ENCODE assay signal across 15 cellular contexts in genomic region chr15:98875309-98875708, GRCh38.
DNase-seq lines count a peak whose midpoint lies in the region; ATAC-seq and TF ChIP-seq lines count a peak whose summit lies in the region.
"Had no signal": no experiment of that assay in that cellular context is flagged by ENCODE, and none has a peak within 500 bp of the region (broad histone marks: within the 10 kb centered on the region; RNA-seq: fewer than 3 reads in every experiment).

No MANE protein-coding gene starts in this region.

- no peak for ATAC-seq in HG03139 (IDR thresholded peaks at IDR 0.05; ENCODE audit: unreplicated experiment)
- ATAC-seq: activated CD4-positive, alpha-beta T cell treated with anti-CD3 and anti-CD28 coated beads for 36 hours had no signal

- TF ChIP-seq CTCF in fibroblast of mammary gland (conservative IDR thresholded peaks at IDR 0.05; ENCODE audit: control insufficient read depth, insufficient read depth, low read depth, low read length): no peak
- TF ChIP-seq CTCF in smooth muscle cell (IDR thresholded peaks at IDR 0.05; ENCODE audit: borderline replicate concordance, insufficient read depth, poor library complexity, severe bottlenecking): no peak
- no peak for TF ChIP-seq CTCF in WERI-Rb-1 (IDR thresholded peaks at IDR 0.05; ENCODE audit: low read depth, low read length)

- peak; percentile 18 for DNase-seq in GF-D8 (lab: John Stamatoyannopoulos, UW)
- DNase-seq in SK-MEL-5 (ENCODE audit: low read depth, low spot score): peak; percentile 89
- peak; percentile 54 for DNase-seq in fibroblast of mammary gland (ENCODE audit: low read depth)
- DNase-seq in smooth muscle cell (lab: John Stamatoyannopoulos, UW; ENCODE audit: unreplicated experiment): no peak
- DNase-seq in DMS 273 treated with DMSO at 0.1 percent for 48 hours (lab: John Stamatoyannopoulos, UW): no peak
- no peak for DNase-seq in WERI-Rb-1
- DNase-seq in NCI-H2227 (lab: John Stamatoyannopoulos, UW; ENCODE audit: unreplicated experiment): no peak
- DNase-seq: activated CD4-positive, alpha-beta T cell treated with anti-CD3 and anti-CD28 coated beads for 36 hours; H7; MV-4-11; psoas muscle; stimulated activated CD4-positive, alpha-beta T cell treated with anti-CD3 and anti-CD28 coated beads, Interleukin-4, amount 100 ng/mL, for 24 hours; T-helper 1 cell had no signal

- H3K27me3 ChIP-seq in smooth muscle cell (ENCODE audit: low read depth) (no peaks in the 10 kb centered on the region), WERI-Rb-1 (ENCODE audit: insufficient read depth, low read depth, severe bottlenecking) (no peaks in the 10 kb centered on the region)

- in situ Hi-C loops in SK-MEL-5 (cut with HindIII; ENCODE audit: low pct_unique_long_range_greater_than_20kb, low sequenced_read_pairs): no loop called here

- H3K4me3 ChIP-seq in fibroblast of mammary gland (ENCODE audit: control insufficient read depth, low read depth, low read length) (no peak overlapping the region), smooth muscle cell (no peak overlapping the region), WERI-Rb-1 (ENCODE audit: low read depth, low read length) (no peak overlapping the region)
- H3K4me3 ChIP-seq: psoas muscle had no signal

- peak overlapping the region; percentile 84 for H3K4me2 ChIP-seq in smooth muscle cell

- H3F3A ChIP-seq in smooth muscle cell (ENCODE audit: low read depth): peaks cover 26% of the 10 kb centered on the region

- peaks cover 63% of the 10 kb centered on the region for H3K4me1 ChIP-seq in smooth muscle cell (ENCODE audit: low read depth)

- WGBS in smooth muscle cell (ENCODE audit: low lambda C conversion rate): 41% methylated on average over 3 of the region's 3 CpGs

- peaks cover 77% of the 10 kb centered on the region for H3K79me2 ChIP-seq in smooth muscle cell (ENCODE audit: low read depth)

- H3K27ac ChIP-seq in smooth muscle cell (ENCODE audit: low read depth): peak overlapping the region; percentile 69
- no peak overlapping the region for H3K27ac ChIP-seq in WERI-Rb-1
- H3K27ac ChIP-seq: C4-2B, psoas muscle had no signal

- H3K9ac ChIP-seq in smooth muscle cell (ENCODE audit: low read depth): no peak overlapping the region

- H3K9me3 ChIP-seq in smooth muscle cell (replicated peaks; ENCODE audit: low read depth) (no peaks in the 10 kb centered on the region), WERI-Rb-1 (ENCODE audit: severe bottlenecking) (no peaks in the 10 kb centered on the region)
- H3K9me3 ChIP-seq: psoas muscle had no signal

- no peak overlapping the region for H2AFZ ChIP-seq in smooth muscle cell (ENCODE audit: low read depth)

- H3K36me3 ChIP-seq in smooth muscle cell (ENCODE audit: low read depth) (no peaks in the 10 kb centered on the region), WERI-Rb-1 (no peaks in the 10 kb centered on the region)

- peaks cover 14% of the 10 kb centered on the region for H4K20me1 ChIP-seq in smooth muscle cell (ENCODE audit: low read depth)

Comparison
In these comparisons a context has a peak if more than half of its experiments do, and no peak if none do; other contexts are left out.
1. DNase-seq: peak in GF-D8 (single experiment), SK-MEL-5 (single experiment) and fibroblast of mammary gland (single experiment); none in smooth muscle cell (single experiment), DMS 273 treated with DMSO at 0.1 percent for 48 hours (single experiment), WERI-Rb-1 (single experiment) and NCI-H2227 (single experiment).